Comparison of ENCODE assay signal across 11 cellular contexts in the genomic region with DNA sequence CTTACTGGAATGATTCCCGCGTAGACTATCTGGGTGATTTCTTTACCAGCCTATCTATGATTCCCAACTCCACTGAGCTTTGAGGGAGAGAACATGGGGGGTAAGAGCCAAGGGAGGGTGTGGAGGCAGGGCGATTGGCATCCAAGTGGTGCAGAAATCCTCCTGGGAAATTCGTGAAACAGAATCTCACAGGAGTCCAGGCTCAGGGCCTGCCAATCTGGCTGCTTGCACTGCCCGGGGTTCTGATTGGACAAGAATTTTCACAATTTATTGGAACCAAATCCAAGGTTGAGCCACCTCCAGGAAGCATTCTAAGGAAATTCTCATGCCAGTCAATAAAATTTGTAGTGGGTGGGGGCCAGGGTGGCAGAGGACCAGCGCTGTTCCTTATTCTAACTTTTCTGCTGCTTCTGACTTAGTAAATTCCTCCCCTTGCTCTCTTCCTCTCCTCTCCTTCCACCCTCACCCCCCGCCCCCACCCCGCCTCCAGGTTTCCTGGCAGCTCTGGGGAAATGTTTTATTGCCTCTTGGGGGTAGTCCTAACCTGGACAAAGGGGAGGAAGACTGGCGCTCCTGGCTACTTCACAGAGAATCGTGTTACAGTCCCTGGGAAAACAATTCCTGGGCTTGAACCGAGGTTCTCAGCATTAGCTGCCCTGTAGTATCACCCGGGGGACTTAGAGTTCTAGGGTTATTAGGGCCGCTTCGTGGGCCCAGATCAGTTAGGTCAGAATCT. TPM values are rescaled to one million over a fixed set of nuclear protein-coding genes. Genes with fewer than 3 reads are reported as not detected.
A peak's percentile ranks its signal among the peaks of the same experiment; 100 is the strongest.
DNase-seq lines count a peak whose midpoint lies in the region; ATAC-seq lines count a peak whose summit lies in the region.
"Had no signal": no experiment of that assay in that cellular context is flagged by ENCODE, and none has a peak within 500 bp of the region (broad histone marks: within the 10 kb centered on the region; RNA-seq: fewer than 3 reads in every experiment).

No MANE protein-coding gene starts in this region.

- peak overlapping the region; percentile 63 for H3K4me3 ChIP-seq in iPS-20b (ENCODE audit: low read length)

- H3K36me3 Mint-ChIP-seq in activated T-cell treated with anti-CD3 and anti-CD28 coated beads, Interleukin-2, amount 50 U/mL, for 24 hours (ENCODE audit: low read depth): no peaks in the 10 kb centered on the region
- H3K36me3 Mint-ChIP-seq in T-cell: no peaks in the 10 kb centered on the region
- peaks cover 0 to 3% of the 10 kb centered on the region in 2 donors for H3K36me3 Mint-ChIP-seq in stimulated activated naive B cell treated with anti-CD40 and anti-IgM and Interleukin-4, amounts not matched to agents 10 μg/mL and 1 μg/mL and 100 μg/mL, for 72 hours

- ATAC-seq in T-cell (replicated peaks in 1 of 4) (no peak), GM21723 (IDR thresholded peaks at IDR 0.05; ENCODE audit: unreplicated experiment) (no peak), HG02763 (IDR thresholded peaks at IDR 0.05; ENCODE audit: unreplicated experiment) (no peak)
- no peak for ATAC-seq in stimulated activated naive B cell treated with anti-CD40 and anti-IgM and Interleukin-4, amounts not matched to agents 10 μg/mL and 1 μg/mL and 100 μg/mL, for 72 hours (replicated peaks)
- ATAC-seq: activated CD4-positive, CD25-positive, alpha-beta regulatory T cell treated with anti-CD3 and anti-CD28 coated beads, Interleukin-2, amount 50 U/mL, for 24 hours had no signal

- H3K4me3 Mint-ChIP-seq in activated T-cell treated with anti-CD3 and anti-CD28 coated beads, Interleukin-2, amount 50 U/mL, for 24 hours: peak overlapping the region; percentile 31
- H3K4me3 Mint-ChIP-seq in T-cell: peak overlapping the region; percentile 39 to 64 (median 54)
- peak overlapping the region; percentile 79 for H3K4me3 Mint-ChIP-seq in stimulated activated naive B cell treated with anti-CD40 and anti-IgM and Interleukin-4, amounts not matched to agents 10 μg/mL and 1 μg/mL and 100 μg/mL, for 72 hours

- H3K27ac Mint-ChIP-seq in activated T-cell treated with anti-CD3 and anti-CD28 coated beads, Interleukin-2, amount 50 U/mL, for 24 hours: no peak overlapping the region
- no peak overlapping the region for H3K27ac Mint-ChIP-seq in T-cell
- H3K27ac Mint-ChIP-seq in stimulated activated naive B cell treated with anti-CD40 and anti-IgM and Interleukin-4, amounts not matched to agents 10 μg/mL and 1 μg/mL and 100 μg/mL, for 72 hours: peak overlapping the region; percentile 51

- no peak for DNase-seq in activated T-cell treated with anti-CD3 and anti-CD28 coated beads, Interleukin-2, amount 50 U/mL, for 24 hours
- DNase-seq in activated T-cell treated with anti-CD3 and anti-CD28 coated beads, Interleukin-2, amount 50 U/mL, for 48 hours: no peak
- DNase-seq in T-cell: no peak
- no peak for DNase-seq in stimulated activated naive B cell treated with anti-CD40 and anti-IgM and Interleukin-4, amounts not matched to agents 10 μg/mL and 1 μg/mL and 100 μg/mL, for 72 hours
- DNase-seq in SKM-1 treated with dmso at 0.1 percent for 144 hours (lab: John Stamatoyannopoulos, UW; ENCODE audit: unreplicated experiment): no peak
- DNase-seq: NCI-H187; stimulated activated naive CD4-positive, alpha-beta T cell had no signal

- peaks cover 88% of the 10 kb centered on the region for H3K27me3 Mint-ChIP-seq in activated T-cell treated with anti-CD3 and anti-CD28 coated beads, Interleukin-2, amount 50 U/mL, for 24 hours
- peaks cover 62 to 77% of the 10 kb centered on the region in 2 donors for H3K27me3 Mint-ChIP-seq in T-cell
- H3K27me3 Mint-ChIP-seq in stimulated activated naive B cell treated with anti-CD40 and anti-IgM and Interleukin-4, amounts not matched to agents 10 μg/mL and 1 μg/mL and 100 μg/mL, for 72 hours: peaks cover 51 to 72% of the 10 kb centered on the region in 2 donors

- H3K27me3 ChIP-seq in iPS-20b (ENCODE audit: insufficient read depth, low read length): peaks cover 76% of the 10 kb centered on the region

- peaks cover 19% of the 10 kb centered on the region for H3K4me1 Mint-ChIP-seq in activated T-cell treated with anti-CD3 and anti-CD28 coated beads, Interleukin-2, amount 50 U/mL, for 24 hours (ENCODE audit: low read depth)
- peaks cover 11 to 23% (median 22%) of the 10 kb centered on the region in 3 donors for H3K4me1 Mint-ChIP-seq in T-cell
- H3K4me1 Mint-ChIP-seq in stimulated activated naive B cell treated with anti-CD40 and anti-IgM and Interleukin-4, amounts not matched to agents 10 μg/mL and 1 μg/mL and 100 μg/mL, for 72 hours: peaks cover 23 to 41% of the 10 kb centered on the region in 2 donors

- CTCF ChIA-PET in T-cell (lab: Charles Lee): no interaction called here

- POLR2A ChIA-PET in T-cell (lab: Charles Lee): no interaction called here

- no peaks in the 10 kb centered on the region for H3K9me3 ChIP-seq in iPS-20b (ENCODE audit: insufficient read depth, low read depth, low read length)

- H3K9me3 Mint-ChIP-seq in activated T-cell treated with anti-CD3 and anti-CD28 coated beads, Interleukin-2, amount 50 U/mL, for 24 hours: no peaks in the 10 kb centered on the region
- H3K9me3 Mint-ChIP-seq in T-cell: no peaks in the 10 kb centered on the region
- no peaks in the 10 kb centered on the region for H3K9me3 Mint-ChIP-seq in stimulated activated naive B cell treated with anti-CD40 and anti-IgM and Interleukin-4, amounts not matched to agents 10 μg/mL and 1 μg/mL and 100 μg/mL, for 72 hours

- H3K4me1 ChIP-seq in iPS-20b (ENCODE audit: insufficient read depth, low read length): peaks cover 33% of the 10 kb centered on the region

- no peak overlapping the region for H3K27ac ChIP-seq in iPS-20b (ENCODE audit: low read length)

- no peaks in the 10 kb centered on the region for H3K36me3 ChIP-seq in iPS-20b (ENCODE audit: insufficient read depth, low read depth, low read length)

- H3K9ac ChIP-seq in iPS-20b (ENCODE audit: low read depth, low read length): no peak overlapping the region

RNA-seq across cellular contexts. Expression of a gene that starts 3.1 kb away (rescaled TPM):
- total RNA-seq in T-cell: under 1 TPM in 4 of 5 donors, not detected in 1; 0.09 to 0.23 (median 0.13) TPM
